37 cellular contexts compared by ENCODE assay signal in genomic region chr12:56278905-56279304, GRCh38. TPM values are rescaled to one million over a fixed set of nuclear protein-coding genes. Genes with fewer than 3 reads are reported as not detected.
"Had no signal": no experiment of that assay in that cellular context is flagged by ENCODE, and none has a peak within 500 bp of the region (broad histone marks: within the 10 kb centered on the region; RNA-seq: fewer than 3 reads in every experiment).

No MANE protein-coding gene starts in this region.

- H3K27me3 Mint-ChIP-seq: activated CD4-positive, alpha-beta memory T cell treated with anti-CD3 and anti-CD28 coated beads, Interleukin-2, amount 10 ng/mL, durations not matched to agents 7 days and 5 days; activated CD4-positive, alpha-beta T cell treated with anti-CD3 and anti-CD28 coated beads, Interleukin-2, amount 10 ng/mL, durations not matched to agents 7 days and 5 days; activated naive CD8-positive, alpha-beta T cell treated with anti-CD3 and anti-CD28 coated beads, Interleukin-2, amount 10 ng/mL, durations not matched to agents 7 days and 5 days; activated T-cell treated with anti-CD3 and anti-CD28 coated beads, Interleukin-2, amount 50 U/mL, for 24 hours; brain; dendritic cell treated with granulocyte-macrophage colony-stimulating factor and Interleukin-4, amounts not matched to agents 40 ng/mL and 50 ng/mL, for 4 days; T-cell had no signal

- H3K4me3 Mint-ChIP-seq: activated CD4-positive, alpha-beta memory T cell treated with anti-CD3 and anti-CD28 coated beads, Interleukin-2, amount 10 ng/mL, durations not matched to agents 7 days and 5 days; activated CD4-positive, alpha-beta T cell treated with anti-CD3 and anti-CD28 coated beads, Interleukin-2, amount 10 ng/mL, durations not matched to agents 7 days and 5 days; activated naive CD8-positive, alpha-beta T cell treated with anti-CD3 and anti-CD28 coated beads, Interleukin-2, amount 10 ng/mL, durations not matched to agents 7 days and 5 days; activated T-cell treated with anti-CD3 and anti-CD28 coated beads, Interleukin-2, amount 50 U/mL, for 24 hours; activated T-cell treated with anti-CD3 and anti-CD28 coated beads, Interleukin-2, amount 50 U/mL, for 72 hours; brain; dendritic cell treated with granulocyte-macrophage colony-stimulating factor and Interleukin-4, amounts not matched to agents 40 ng/mL and 50 ng/mL, for 4 days; endodermal cell; T-cell; T-helper 1 cell treated with Interleukin-12 subunit alpha and Interleukin-12 subunit beta and Interleukin-4 antibody, amounts not matched to agents 30 μg/mL and 1 μg/mL, for 36 hours; T-helper 2 cell treated with Interferon-gamma antibody and Interleukin-4, amounts not matched to agents 5 μg/mL and 100 μg/mL, for 36 hours; WTC11 had no signal

- H3K27ac ChIP-seq: ascending aorta, breast epithelium, cardiac muscle cell, colonic mucosa, dorsolateral prefrontal cortex, esophagus squamous epithelium, heart left ventricle had no signal

- H3K4me3 ChIP-seq: ascending aorta, breast epithelium, cardiac muscle cell, colonic mucosa, dorsolateral prefrontal cortex, esophagus squamous epithelium, heart left ventricle had no signal

- H3K9me3 Mint-ChIP-seq: activated CD4-positive, alpha-beta memory T cell treated with anti-CD3 and anti-CD28 coated beads, Interleukin-2, amount 10 ng/mL, durations not matched to agents 7 days and 5 days; activated CD4-positive, alpha-beta T cell treated with anti-CD3 and anti-CD28 coated beads, Interleukin-2, amount 10 ng/mL, durations not matched to agents 7 days and 5 days; activated naive CD8-positive, alpha-beta T cell treated with anti-CD3 and anti-CD28 coated beads, Interleukin-2, amount 10 ng/mL, durations not matched to agents 7 days and 5 days; activated T-cell treated with anti-CD3 and anti-CD28 coated beads, Interleukin-2, amount 50 U/mL, for 24 hours; activated T-cell treated with anti-CD3 and anti-CD28 coated beads, Interleukin-2, amount 50 U/mL, for 72 hours; brain; dendritic cell treated with granulocyte-macrophage colony-stimulating factor and Interleukin-4, amounts not matched to agents 40 ng/mL and 50 ng/mL, for 4 days; endodermal cell; T-cell; T-helper 1 cell treated with Interleukin-12 subunit alpha and Interleukin-12 subunit beta and Interleukin-4 antibody, amounts not matched to agents 30 μg/mL and 1 μg/mL, for 36 hours; T-helper 2 cell treated with Interferon-gamma antibody and Interleukin-4, amounts not matched to agents 5 μg/mL and 100 μg/mL, for 36 hours; WTC11 had no signal

- DNase-seq: activated CD4-positive, alpha-beta memory T cell treated with anti-CD3 and anti-CD28 coated beads, Interleukin-2, amount 10 ng/mL, durations not matched to agents 7 days and 5 days; activated CD4-positive, alpha-beta T cell treated with anti-CD3 and anti-CD28 coated beads for 1 hour; activated CD4-positive, alpha-beta T cell treated with anti-CD3 and anti-CD28 coated beads for 4 hours; activated CD4-positive, alpha-beta T cell treated with anti-CD3 and anti-CD28 coated beads, Interleukin-2, amount 10 ng/mL, durations not matched to agents 7 days and 5 days; activated CD4-positive, alpha-beta T cell treated with anti-CD3 and anti-CD28 coated beads, Interleukin-2, amount 50 U/mL, for 4 hours; activated CD8-positive, alpha-beta memory T cell treated with anti-CD3 and anti-CD28 coated beads, Interleukin-2, amount 50 U/mL, for 48 hours; activated gamma-delta T cell; activated naive CD4-positive, alpha-beta T cell; activated naive CD4-positive, alpha-beta T cell treated with anti-CD3 and anti-CD28 coated beads, Interleukin-2, amount 50 U/mL, for 16 hours; activated naive CD8-positive, alpha-beta T cell treated with anti-CD3 and anti-CD28 coated beads, Interleukin-2, amount 10 ng/mL, durations not matched to agents 7 days and 5 days; activated T-cell treated with anti-CD3 and anti-CD28 coated beads for 4 hours; activated T-cell treated with anti-CD3 and anti-CD28 coated beads, Interleukin-2, amount 50 U/mL, for 24 hours; activated T-cell treated with anti-CD3 and anti-CD28 coated beads, Interleukin-2, amount 50 U/mL, for 72 hours; central memory CD4-positive, alpha-beta T cell; cerebellar nuclear complex; colonic mucosa; dorsolateral prefrontal cortex; effector memory CD4-positive, alpha-beta T cell; endodermal cell; erythroblast; esophagus squamous epithelium; glutamatergic neuron; heart left ventricle; SW 1271; T-cell; T1000 had no signal

- H3K4me1 ChIP-seq: ascending aorta, breast epithelium, colonic mucosa, esophagus squamous epithelium, heart left ventricle had no signal

- H3K27ac Mint-ChIP-seq: activated CD4-positive, alpha-beta memory T cell treated with anti-CD3 and anti-CD28 coated beads, Interleukin-2, amount 10 ng/mL, durations not matched to agents 7 days and 5 days; activated CD4-positive, alpha-beta T cell treated with anti-CD3 and anti-CD28 coated beads, Interleukin-2, amount 10 ng/mL, durations not matched to agents 7 days and 5 days; activated naive CD8-positive, alpha-beta T cell treated with anti-CD3 and anti-CD28 coated beads, Interleukin-2, amount 10 ng/mL, durations not matched to agents 7 days and 5 days; activated T-cell treated with anti-CD3 and anti-CD28 coated beads, Interleukin-2, amount 50 U/mL, for 24 hours; activated T-cell treated with anti-CD3 and anti-CD28 coated beads, Interleukin-2, amount 50 U/mL, for 72 hours; brain; dendritic cell treated with granulocyte-macrophage colony-stimulating factor and Interleukin-4, amounts not matched to agents 40 ng/mL and 50 ng/mL, for 4 days; endodermal cell; T-cell; T-helper 1 cell treated with Interleukin-12 subunit alpha and Interleukin-12 subunit beta and Interleukin-4 antibody, amounts not matched to agents 30 μg/mL and 1 μg/mL, for 36 hours; T-helper 2 cell treated with Interferon-gamma antibody and Interleukin-4, amounts not matched to agents 5 μg/mL and 100 μg/mL, for 36 hours; WTC11 had no signal

- ATAC-seq: activated T-cell treated with anti-CD3 and anti-CD28 coated beads, Interleukin-2, amount 50 U/mL, for 72 hours; heart left ventricle; T-cell; WTC11 had no signal

- H3K27me3 ChIP-seq: ascending aorta, breast epithelium, cardiac muscle cell, colonic mucosa, dorsolateral prefrontal cortex, esophagus squamous epithelium, heart left ventricle had no signal

- H3K4me1 Mint-ChIP-seq: activated CD4-positive, alpha-beta memory T cell treated with anti-CD3 and anti-CD28 coated beads, Interleukin-2, amount 10 ng/mL, durations not matched to agents 7 days and 5 days; activated CD4-positive, alpha-beta T cell treated with anti-CD3 and anti-CD28 coated beads, Interleukin-2, amount 10 ng/mL, durations not matched to agents 7 days and 5 days; activated naive CD8-positive, alpha-beta T cell treated with anti-CD3 and anti-CD28 coated beads, Interleukin-2, amount 10 ng/mL, durations not matched to agents 7 days and 5 days; brain; endodermal cell; T-cell; WTC11 had no signal

- H3K9me3 ChIP-seq: ascending aorta, breast epithelium, colonic mucosa, esophagus squamous epithelium, heart left ventricle had no signal

RNA-seq across cellular contexts. Expression of gene SLC39A5, which starts 49.1 kb away (rescaled TPM):
- total RNA-seq: ascending aorta, cardiac muscle cell, fibroblast of lung, fibroblast of villous mesenchyme, frontal cortex, heart left ventricle had no signal
